In the genomic region with DNA sequence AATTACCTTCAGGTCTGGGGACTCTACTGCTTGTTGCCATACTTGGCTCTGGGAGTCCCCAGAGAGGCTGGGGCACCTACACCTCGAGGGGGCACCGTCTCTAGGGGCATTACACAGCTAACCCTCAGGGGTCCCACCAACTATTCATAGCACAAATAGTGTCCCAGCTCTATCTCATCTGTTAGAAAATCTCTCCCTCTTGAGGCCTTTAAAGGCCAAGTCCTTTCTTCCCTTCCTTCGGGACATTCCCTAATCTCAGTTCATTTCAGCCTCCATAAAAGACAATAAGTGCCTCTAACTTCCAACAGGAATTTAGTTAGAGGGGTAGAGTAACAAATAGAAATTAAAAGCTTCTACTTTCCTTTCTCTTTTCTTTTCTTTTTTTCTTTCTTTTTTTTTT, we compare ENCODE assay signal across 1 cellular context.
TF ChIP-seq lines count a peak whose summit lies in the region.

No MANE protein-coding gene starts in this region.

TF ChIP-seq in WTC11, 78 proteins besides CTCF, POLR2A, EP300 and RAD21 (continued from another document):
- TF ChIP-seq IRF2 (CRISPR knock-in tag; IDR thresholded peaks at IDR 0.05; ENCODE audit: borderline replicate concordance, low read depth) (no peak), TCF7 (CRISPR knock-in tag; IDR thresholded peaks at IDR 0.05; ENCODE audit: low read depth) (no peak), MYBL2 (CRISPR knock-in tag; IDR thresholded peaks at IDR 0.05) (no peak), ZNF317 (CRISPR knock-in tag; IDR thresholded peaks at IDR 0.05; ENCODE audit: borderline replicate concordance, low read depth) (no peak), ZNF671 (CRISPR knock-in tag; IDR thresholded peaks at IDR 0.05) (no peak), ZBTB21 (CRISPR knock-in tag; IDR thresholded peaks at IDR 0.05; ENCODE audit: borderline replicate concordance) (no peak), ESRRA (CRISPR knock-in tag; IDR thresholded peaks at IDR 0.05; ENCODE audit: borderline replicate concordance) (no peak), CREB1 (CRISPR knock-in tag; IDR thresholded peaks at IDR 0.05) (no peak), SMAD4 (CRISPR knock-in tag; IDR thresholded peaks at IDR 0.05) (no peak), ZNF396 (CRISPR knock-in tag; IDR thresholded peaks at IDR 0.05; ENCODE audit: borderline replicate concordance) (no peak), ATF1 (CRISPR knock-in tag; IDR thresholded peaks at IDR 0.05) (no peak), HMGA2 (CRISPR knock-in tag; IDR thresholded peaks at IDR 0.05) (no peak)
- TF ChIP-seq, protein P1, sequence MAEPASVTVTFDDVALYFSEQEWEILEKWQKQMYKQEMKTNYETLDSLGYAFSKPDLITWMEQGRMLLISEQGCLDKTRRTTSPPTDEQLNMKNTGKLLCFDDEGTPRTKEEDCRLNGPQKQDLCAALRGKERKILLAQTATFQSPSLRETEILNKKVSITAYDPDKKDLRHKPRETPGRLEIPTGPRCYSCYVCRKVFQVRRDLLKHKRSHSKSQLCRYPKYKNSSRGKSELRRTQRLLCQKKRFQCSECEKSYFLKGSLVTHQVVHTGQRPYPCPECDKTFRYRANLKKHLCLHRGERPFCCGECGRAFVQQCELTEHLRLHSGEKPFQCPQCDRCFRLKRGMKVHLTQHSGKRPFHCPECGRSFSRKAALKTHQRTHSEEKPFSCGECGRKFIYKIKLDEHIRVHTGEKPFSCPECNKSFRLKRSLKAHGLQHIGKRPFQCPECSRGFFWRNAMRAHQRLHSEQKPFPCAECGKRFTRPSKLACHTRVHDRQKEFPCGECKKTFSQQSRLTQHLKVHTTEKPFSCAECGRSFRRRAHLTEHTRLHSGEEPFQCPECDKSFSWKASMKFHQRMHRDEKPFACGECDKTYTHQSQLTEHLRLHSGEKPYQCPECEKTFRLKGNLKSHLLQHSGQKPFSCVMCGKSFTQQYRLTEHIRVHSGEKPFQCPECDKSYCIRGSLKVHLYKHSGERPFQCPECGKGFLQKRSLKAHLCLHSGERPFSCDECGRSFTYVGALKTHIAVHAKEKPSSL (CRISPR knock-in tag; conservative IDR thresholded peaks at IDR 0.05) = no peak
- TF ChIP-seq, protein P2, sequence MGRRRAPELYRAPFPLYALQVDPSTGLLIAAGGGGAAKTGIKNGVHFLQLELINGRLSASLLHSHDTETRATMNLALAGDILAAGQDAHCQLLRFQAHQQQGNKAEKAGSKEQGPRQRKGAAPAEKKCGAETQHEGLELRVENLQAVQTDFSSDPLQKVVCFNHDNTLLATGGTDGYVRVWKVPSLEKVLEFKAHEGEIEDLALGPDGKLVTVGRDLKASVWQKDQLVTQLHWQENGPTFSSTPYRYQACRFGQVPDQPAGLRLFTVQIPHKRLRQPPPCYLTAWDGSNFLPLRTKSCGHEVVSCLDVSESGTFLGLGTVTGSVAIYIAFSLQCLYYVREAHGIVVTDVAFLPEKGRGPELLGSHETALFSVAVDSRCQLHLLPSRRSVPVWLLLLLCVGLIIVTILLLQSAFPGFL (CRISPR knock-in tag; IDR thresholded peaks at IDR 0.05; ENCODE audit: borderline replicate concordance) = no peak
- TF ChIP-seq, protein P3, sequence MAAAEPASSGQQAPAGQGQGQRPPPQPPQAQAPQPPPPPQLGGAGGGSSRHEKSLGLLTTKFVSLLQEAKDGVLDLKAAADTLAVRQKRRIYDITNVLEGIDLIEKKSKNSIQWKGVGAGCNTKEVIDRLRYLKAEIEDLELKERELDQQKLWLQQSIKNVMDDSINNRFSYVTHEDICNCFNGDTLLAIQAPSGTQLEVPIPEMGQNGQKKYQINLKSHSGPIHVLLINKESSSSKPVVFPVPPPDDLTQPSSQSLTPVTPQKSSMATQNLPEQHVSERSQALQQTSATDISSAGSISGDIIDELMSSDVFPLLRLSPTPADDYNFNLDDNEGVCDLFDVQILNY (CRISPR knock-in tag; IDR thresholded peaks at IDR 0.05) = no peak
- TF ChIP-seq, protein P4, sequence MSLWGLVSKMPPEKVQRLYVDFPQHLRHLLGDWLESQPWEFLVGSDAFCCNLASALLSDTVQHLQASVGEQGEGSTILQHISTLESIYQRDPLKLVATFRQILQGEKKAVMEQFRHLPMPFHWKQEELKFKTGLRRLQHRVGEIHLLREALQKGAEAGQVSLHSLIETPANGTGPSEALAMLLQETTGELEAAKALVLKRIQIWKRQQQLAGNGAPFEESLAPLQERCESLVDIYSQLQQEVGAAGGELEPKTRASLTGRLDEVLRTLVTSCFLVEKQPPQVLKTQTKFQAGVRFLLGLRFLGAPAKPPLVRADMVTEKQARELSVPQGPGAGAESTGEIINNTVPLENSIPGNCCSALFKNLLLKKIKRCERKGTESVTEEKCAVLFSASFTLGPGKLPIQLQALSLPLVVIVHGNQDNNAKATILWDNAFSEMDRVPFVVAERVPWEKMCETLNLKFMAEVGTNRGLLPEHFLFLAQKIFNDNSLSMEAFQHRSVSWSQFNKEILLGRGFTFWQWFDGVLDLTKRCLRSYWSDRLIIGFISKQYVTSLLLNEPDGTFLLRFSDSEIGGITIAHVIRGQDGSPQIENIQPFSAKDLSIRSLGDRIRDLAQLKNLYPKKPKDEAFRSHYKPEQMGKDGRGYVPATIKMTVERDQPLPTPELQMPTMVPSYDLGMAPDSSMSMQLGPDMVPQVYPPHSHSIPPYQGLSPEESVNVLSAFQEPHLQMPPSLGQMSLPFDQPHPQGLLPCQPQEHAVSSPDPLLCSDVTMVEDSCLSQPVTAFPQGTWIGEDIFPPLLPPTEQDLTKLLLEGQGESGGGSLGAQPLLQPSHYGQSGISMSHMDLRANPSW (CRISPR knock-in tag; conservative IDR thresholded peaks at IDR 0.05; ENCODE audit: low read depth) = no peak
